8 cellular contexts compared by ENCODE assay signal in the genomic region with DNA sequence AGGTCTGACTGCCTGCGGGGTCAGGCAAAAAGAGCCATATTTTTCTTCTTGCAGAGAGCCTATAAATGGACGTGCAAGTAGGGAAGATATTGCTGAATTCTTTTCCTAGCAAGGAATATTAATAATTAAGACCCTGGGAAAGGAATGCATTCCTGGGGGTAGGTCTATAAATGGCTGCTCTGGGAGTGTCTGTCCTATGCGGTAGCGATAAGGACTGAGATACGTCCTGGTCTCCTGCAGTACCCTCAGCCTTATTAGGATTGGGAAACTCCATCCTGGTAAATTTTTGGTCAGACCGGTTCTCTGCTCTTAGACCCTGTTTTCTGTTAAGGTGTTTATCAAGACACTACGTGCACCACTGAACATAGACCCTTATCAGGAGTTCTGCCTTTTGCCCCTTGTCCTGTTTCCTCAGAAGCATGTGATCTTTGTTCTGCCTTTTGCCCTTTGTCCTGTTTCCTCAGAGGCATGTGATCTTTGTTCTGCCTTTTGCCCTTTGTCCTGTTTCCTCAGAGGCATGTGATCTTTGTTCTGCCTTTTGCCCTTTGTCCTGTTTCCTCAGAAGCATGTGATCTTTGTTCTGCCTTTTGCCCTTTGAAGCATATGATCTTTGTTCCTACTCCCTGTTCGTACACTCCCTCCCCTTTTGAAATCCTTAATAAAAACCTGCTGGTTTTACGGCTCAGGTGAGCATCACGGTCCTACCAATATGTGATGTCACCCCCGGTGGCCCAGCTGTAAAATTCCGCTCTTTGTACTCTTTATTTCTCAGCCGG. TPM values are rescaled to one million over a fixed set of nuclear protein-coding genes. Genes with fewer than 3 reads are reported as not detected.
A peak's percentile ranks its signal among the peaks of the same experiment; 100 is the strongest.
DNase-seq lines count a peak whose midpoint lies in the region; ATAC-seq and TF ChIP-seq lines count a peak whose summit lies in the region.
"Not testable (repeated sequence)": the region's sequence is repeated elsewhere in the genome, so short reads cannot be mapped to it uniquely, and the experiment has no call there.

No MANE protein-coding gene starts in this region.

- H3K9ac ChIP-seq in adipocyte (ENCODE audit: low read length): not testable (repeated sequence)

- WGBS in esophagus muscularis mucosa: 92% methylated on average over 13 of the region's 13 CpGs
- 88 to 89% methylated on average over 13 of the region's 13 CpGs for WGBS in thyroid gland, 2 donors

- TF ChIP-seq POLR2A in esophagus muscularis mucosa (IDR thresholded peaks at IDR 0.05; ENCODE audit: low read depth): not testable (repeated sequence)
- TF ChIP-seq POLR2A in thyroid gland (IDR thresholded peaks at IDR 0.05): peak in 1 of 2 donors; percentile 37

- H3K4me3 ChIP-seq in LNCaP clone FGC (ENCODE audit: low read depth, low read length); esophagus muscularis mucosa; thyroid gland (replicated peaks in 1 of 3): not testable (repeated sequence)
- H3K4me3 ChIP-seq in adipocyte (ENCODE audit: low read length): peak overlapping the region; percentile 91

- H3K27me3 ChIP-seq in adipocyte (replicated peaks; ENCODE audit: control insufficient read depth, insufficient read depth, low read length); esophagus muscularis mucosa; thyroid gland: not testable (repeated sequence)

- not testable (repeated sequence) for H3K27me3 Mint-ChIP-seq in activated CD4-positive, alpha-beta memory T cell treated with anti-CD3 and anti-CD28 coated beads for 36 hours

- TF ChIP-seq CTCF in LNCaP clone FGC (IDR thresholded peaks at IDR 0.05; ENCODE audit: control insufficient read depth, extremely low read depth, insufficient read depth); esophagus muscularis mucosa (IDR thresholded peaks at IDR 0.05); thyroid gland (IDR thresholded peaks at IDR 0.05): not testable (repeated sequence)

- peaks cover 48% of the 10 kb centered on the region for H3K4me1 Mint-ChIP-seq in activated CD4-positive, alpha-beta memory T cell treated with anti-CD3 and anti-CD28 coated beads for 36 hours (ENCODE audit: low read depth)

- ATAC-seq in sciatic nerve: peak; percentile 1

- not testable (repeated sequence) for H3K9me3 ChIP-seq in adipocyte (ENCODE audit: control insufficient read depth, low read length); esophagus muscularis mucosa; thyroid gland

- peak overlapping the region; percentile 25 for H3K4me3 Mint-ChIP-seq in activated CD4-positive, alpha-beta memory T cell treated with anti-CD3 and anti-CD28 coated beads for 36 hours

- DNase-seq in CD1c-positive myeloid dendritic cell (ENCODE audit: extremely low spot score) (peak; percentile 77), LNCaP clone FGC (ENCODE audit: low read depth) (peak; percentile 43), mucosa of gallbladder (ENCODE audit: low spot score) (peak; percentile 57)
- not testable (repeated sequence) for DNase-seq in activated CD4-positive, alpha-beta memory T cell treated with anti-CD3 and anti-CD28 coated beads for 36 hours; adipocyte (ENCODE audit: low read depth); esophagus muscularis mucosa (ENCODE audit: extremely low spot score); sciatic nerve (ENCODE audit: low spot score); thyroid gland

- not testable (repeated sequence) for TF ChIP-seq EP300 in esophagus muscularis mucosa (IDR thresholded peaks at IDR 0.05)

- H3K36me3 Mint-ChIP-seq in activated CD4-positive, alpha-beta memory T cell treated with anti-CD3 and anti-CD28 coated beads for 36 hours: peaks cover 24% of the 10 kb centered on the region

- CTCF ChIA-PET in activated CD4-positive, alpha-beta memory T cell treated with anti-CD3 and anti-CD28 coated beads for 36 hours (lab: Charles Lee): interaction anchor here (1.2 to 4.0 kb wide), 4 partner anchors 16 to 362 kb away, joined by 3 to 32 read pairs (median 16); a partner anchor contains a TSS

- POLR2A ChIA-PET in activated CD4-positive, alpha-beta memory T cell treated with anti-CD3 and anti-CD28 coated beads for 36 hours (lab: Charles Lee): interaction anchor here (1.8 to 4.4 kb wide), 3 partner anchors 18 to 433 kb away, joined by 6 to 44 read pairs (median 38); a partner anchor contains a TSS

- H3K4me1 ChIP-seq in adipocyte (ENCODE audit: control insufficient read depth, insufficient read depth, low read length): peaks cover 57% of the 10 kb centered on the region
- peaks cover 45 to 56% (median 53%) of the 10 kb centered on the region in 4 donors for H3K4me1 ChIP-seq in esophagus muscularis mucosa
- H3K4me1 ChIP-seq in thyroid gland: peaks cover 54 to 57% of the 10 kb centered on the region in 2 donors

- H3K27ac ChIP-seq in esophagus muscularis mucosa (replicated peaks in 1 of 4): peak overlapping the region; percentile 95 to 100 (median 98)
- H3K27ac ChIP-seq in thyroid gland: peak overlapping the region; percentile 98 to 100 (median 98)

- intact Hi-C loops in activated CD4-positive, alpha-beta memory T cell treated with anti-CD3 and anti-CD28 coated beads for 36 hours (cut with micrococcal nuclease); esophagus muscularis mucosa (cut with DNase I); sciatic nerve (cut with DNase I); thyroid gland (cut with DNase I): not testable (repeated sequence)

- not testable (repeated sequence) for H3K27ac Mint-ChIP-seq in activated CD4-positive, alpha-beta memory T cell treated with anti-CD3 and anti-CD28 coated beads for 36 hours

- H3K36me3 ChIP-seq in adipocyte (ENCODE audit: control insufficient read depth, insufficient read depth, low read length, severe bottlenecking); esophagus muscularis mucosa; thyroid gland: not testable (repeated sequence)

- H3K9me3 Mint-ChIP-seq in activated CD4-positive, alpha-beta memory T cell treated with anti-CD3 and anti-CD28 coated beads for 36 hours: not testable (repeated sequence)

RNA-seq across cellular contexts. Expression of a gene that starts 26.3 kb away (rescaled TPM):
- 100 to 1,000 TPM; 101 to 106 TPM for total RNA-seq in activated CD4-positive, alpha-beta memory T cell treated with anti-CD3 and anti-CD28 coated beads for 36 hours
- 100 to 1,000 TPM; 132 to 205 (median 190) TPM for total RNA-seq in esophagus muscularis mucosa
- 145 TPM for total RNA-seq in mucosa of gallbladder
- 131 TPM for total RNA-seq in sciatic nerve
- total RNA-seq in thyroid gland: 100 to 1,000 TPM; 155 to 283 (median 200) TPM

RNA-seq across cellular contexts. Expression of a gene that starts 32.1 kb away (rescaled TPM):
- total RNA-seq in activated CD4-positive, alpha-beta memory T cell treated with anti-CD3 and anti-CD28 coated beads for 36 hours: 10 to 100 TPM; 17.9 to 20.5 TPM
- total RNA-seq in esophagus muscularis mucosa (10 to 100 TPM; 17.7 to 22.8 (median 20.5) TPM), mucosa of gallbladder (34.7 TPM), sciatic nerve (29.9 TPM), thyroid gland (10 to 100 TPM; 41.1 to 58.9 (median 47.3) TPM)
